11 cellular contexts compared by ENCODE assay signal in the genomic region with DNA sequence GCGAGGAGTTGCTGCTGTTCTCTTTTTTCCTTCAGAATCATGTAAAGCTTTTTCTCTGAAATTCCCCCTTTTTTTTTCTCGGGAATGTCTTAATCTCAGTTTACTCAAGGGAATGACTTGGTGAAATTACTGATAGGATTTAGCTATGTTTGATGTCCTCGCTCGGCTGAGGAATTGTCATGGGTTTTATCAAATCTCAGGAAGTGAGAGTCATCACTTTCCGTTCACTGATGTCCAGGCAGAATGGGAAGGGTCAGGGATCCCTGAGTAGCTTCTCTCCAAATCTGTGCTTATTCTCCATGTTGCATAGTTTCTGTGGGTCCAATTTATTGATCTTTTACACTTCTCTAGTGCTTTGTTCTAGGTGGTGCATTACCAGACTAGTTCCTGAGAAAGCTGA. TPM values are rescaled to one million over a fixed set of nuclear protein-coding genes. Genes with fewer than 3 reads are reported as not detected.
DNase-seq lines count a peak whose midpoint lies in the region; ATAC-seq and TF ChIP-seq lines count a peak whose summit lies in the region.
"Had no signal": no experiment of that assay in that cellular context is flagged by ENCODE, and none has a peak within 500 bp of the region (broad histone marks: within the 10 kb centered on the region; RNA-seq: fewer than 3 reads in every experiment).

No MANE protein-coding gene starts in this region.

- H3K4me3 ChIP-seq in breast epithelium, result no peak overlapping the region

- no peak for ATAC-seq in activated T-helper 17 cell treated with anti-CD3 and anti-CD28 coated beads, Interleukin-2, amount 50 U/mL, for 72 hours (replicated peaks)
- no peak for ATAC-seq in stimulated activated naive B cell treated with anti-CD40 and anti-IgM and Interleukin-4, amounts not matched to agents 10 μg/mL and 1 μg/mL and 100 μg/mL, for 72 hours (replicated peaks)
- ATAC-seq in HG02852 (IDR thresholded peaks at IDR 0.05; ENCODE audit: unreplicated experiment), result no peak

- H3K4me1 Mint-ChIP-seq in T-helper 1 cell treated with Interleukin-12 subunit alpha and Interleukin-12 subunit beta and Interleukin-4 antibody, amounts not matched to agents 30 μg/mL and 1 μg/mL, for 36 hours (ENCODE audit: low read depth), result peaks cover 37% of the 10 kb centered on the region
- H3K4me1 Mint-ChIP-seq in activated T-helper 17 cell treated with anti-CD3 and anti-CD28 coated beads, Interleukin-2, amount 50 U/mL, for 72 hours, result peaks cover 20% of the 10 kb centered on the region
- H3K4me1 Mint-ChIP-seq in stimulated activated naive B cell treated with anti-CD40 and anti-IgM and Interleukin-4, amounts not matched to agents 10 μg/mL and 1 μg/mL and 100 μg/mL, for 72 hours, result peaks cover 33 to 59% of the 10 kb centered on the region in 2 donors

- H3K27me3 ChIP-seq in breast epithelium, result no peaks in the 10 kb centered on the region

- H3K36me3 ChIP-seq in breast epithelium, result no peaks in the 10 kb centered on the region

- TF ChIP-seq CTCF in breast epithelium (IDR thresholded peaks at IDR 0.05), result no peak

- peak overlapping the region; percentile 30 for H3K4me3 Mint-ChIP-seq in T-helper 1 cell treated with Interleukin-12 subunit alpha and Interleukin-12 subunit beta and Interleukin-4 antibody, amounts not matched to agents 30 μg/mL and 1 μg/mL, for 36 hours
- H3K4me3 Mint-ChIP-seq in activated T-helper 17 cell treated with anti-CD3 and anti-CD28 coated beads, Interleukin-2, amount 50 U/mL, for 72 hours, result peak overlapping the region; percentile 65
- H3K4me3 Mint-ChIP-seq in stimulated activated naive B cell treated with anti-CD40 and anti-IgM and Interleukin-4, amounts not matched to agents 10 μg/mL and 1 μg/mL and 100 μg/mL, for 72 hours, result peak overlapping the region; percentile 34 to 85
- H3K4me3 Mint-ChIP-seq: neural crest cell had no signal

- DNase-seq in T-helper 1 cell (no peak), hepatic stellate cell (ENCODE audit: low spot score) (peak; percentile 41), breast epithelium (ENCODE audit: low spot score in 2 of 2) (no peak), GM19238 (ENCODE audit: insufficient read length, low spot score) (no peak)
- no peak for DNase-seq in stimulated activated naive B cell treated with anti-CD40 and anti-IgM and Interleukin-4, amounts not matched to agents 10 μg/mL and 1 μg/mL and 100 μg/mL, for 72 hours
- DNase-seq: NCI-H1436 treated with DMSO at 0.1 percent for 48 hours had no signal

- intact Hi-C loops in breast epithelium (cut with DNase I; ENCODE audit: low total_unique reads), result no loop called here

- H3K9me3 ChIP-seq in breast epithelium, result no peaks in the 10 kb centered on the region

- H3K4me1 ChIP-seq in breast epithelium, result no peaks in the 10 kb centered on the region

- peaks cover 5% of the 10 kb centered on the region for H3K27me3 Mint-ChIP-seq in T-helper 1 cell treated with Interleukin-12 subunit alpha and Interleukin-12 subunit beta and Interleukin-4 antibody, amounts not matched to agents 30 μg/mL and 1 μg/mL, for 36 hours (ENCODE audit: low read depth)
- H3K27me3 Mint-ChIP-seq in activated T-helper 17 cell treated with anti-CD3 and anti-CD28 coated beads, Interleukin-2, amount 50 U/mL, for 72 hours, result no peaks in the 10 kb centered on the region
- H3K27me3 Mint-ChIP-seq in stimulated activated naive B cell treated with anti-CD40 and anti-IgM and Interleukin-4, amounts not matched to agents 10 μg/mL and 1 μg/mL and 100 μg/mL, for 72 hours, result no peaks in the 10 kb centered on the region

- peaks cover 4% of the 10 kb centered on the region for H3K36me3 Mint-ChIP-seq in T-helper 1 cell treated with Interleukin-12 subunit alpha and Interleukin-12 subunit beta and Interleukin-4 antibody, amounts not matched to agents 30 μg/mL and 1 μg/mL, for 36 hours (ENCODE audit: low read depth)
- no peaks in the 10 kb centered on the region for H3K36me3 Mint-ChIP-seq in activated T-helper 17 cell treated with anti-CD3 and anti-CD28 coated beads, Interleukin-2, amount 50 U/mL, for 72 hours (ENCODE audit: low read depth)
- H3K36me3 Mint-ChIP-seq in stimulated activated naive B cell treated with anti-CD40 and anti-IgM and Interleukin-4, amounts not matched to agents 10 μg/mL and 1 μg/mL and 100 μg/mL, for 72 hours, result peaks cover 3 to 4% of the 10 kb centered on the region in 2 donors

- peak overlapping the region in 1 of 2 donors; percentile 49 for H3K27ac ChIP-seq in breast epithelium
- H3K27ac ChIP-seq: 22Rv1 had no signal

- no peaks in the 10 kb centered on the region for H3K9me3 Mint-ChIP-seq in T-helper 1 cell treated with Interleukin-12 subunit alpha and Interleukin-12 subunit beta and Interleukin-4 antibody, amounts not matched to agents 30 μg/mL and 1 μg/mL, for 36 hours
- H3K9me3 Mint-ChIP-seq in activated T-helper 17 cell treated with anti-CD3 and anti-CD28 coated beads, Interleukin-2, amount 50 U/mL, for 72 hours, result no peaks in the 10 kb centered on the region
- no peaks in the 10 kb centered on the region for H3K9me3 Mint-ChIP-seq in stimulated activated naive B cell treated with anti-CD40 and anti-IgM and Interleukin-4, amounts not matched to agents 10 μg/mL and 1 μg/mL and 100 μg/mL, for 72 hours
- H3K9me3 Mint-ChIP-seq: neural crest cell had no signal

- H3K27ac Mint-ChIP-seq in T-helper 1 cell treated with Interleukin-12 subunit alpha and Interleukin-12 subunit beta and Interleukin-4 antibody, amounts not matched to agents 30 μg/mL and 1 μg/mL, for 36 hours, result peak overlapping the region; percentile 76
- peak overlapping the region; percentile 83 for H3K27ac Mint-ChIP-seq in activated T-helper 17 cell treated with anti-CD3 and anti-CD28 coated beads, Interleukin-2, amount 50 U/mL, for 72 hours
- H3K27ac Mint-ChIP-seq in stimulated activated naive B cell treated with anti-CD40 and anti-IgM and Interleukin-4, amounts not matched to agents 10 μg/mL and 1 μg/mL and 100 μg/mL, for 72 hours, result peak overlapping the region; percentile 95

- no peak for TF ChIP-seq POLR2A in breast epithelium (IDR thresholded peaks at IDR 0.05)

RNA-seq across cellular contexts. Expression of a gene that starts 6.3 kb away (rescaled TPM):
- total RNA-seq in activated T-helper 17 cell treated with anti-CD3 and anti-CD28 coated beads, Interleukin-2, amount 50 U/mL, for 72 hours, result under 1 TPM in 1 of 2 donors, not detected in 1; 0.45 TPM
- total RNA-seq in breast epithelium, result 10 to 100 TPM in 1 of 3 donors, 1 to 10 TPM in 1, under 1 TPM in 1; 0.33 to 13.2 (median 6.7) TPM
- total RNA-seq: neural crest cell had no signal

RNA-seq across cellular contexts. Expression of a gene that starts 17.7 kb away (rescaled TPM):
- total RNA-seq in activated T-helper 17 cell treated with anti-CD3 and anti-CD28 coated beads, Interleukin-2, amount 50 U/mL, for 72 hours, result under 1 TPM; 0.16 to 0.28 TPM
- total RNA-seq in breast epithelium, result 1 to 10 TPM in 1 of 3 donors, under 1 TPM in 1, not detected in 1; 0.96 to 1.5 TPM

RNA-seq across cellular contexts. Expression of a gene that starts 46.7 kb away (rescaled TPM):
- 10 to 100 TPM; 70.7 to 95.7 TPM for total RNA-seq in activated T-helper 17 cell treated with anti-CD3 and anti-CD28 coated beads, Interleukin-2, amount 50 U/mL, for 72 hours
- 100 to 1,000 TPM; 121 to 162 (median 136) TPM for total RNA-seq in breast epithelium
